11 cellular contexts compared by ENCODE assay signal in genomic region chr3:16801698-16802097, GRCh38.
A peak's percentile ranks its signal among the peaks of the same experiment; 100 is the strongest.
DNase-seq lines count a peak whose midpoint lies in the region; ATAC-seq and TF ChIP-seq lines count a peak whose summit lies in the region.
"Had no signal": no experiment of that assay in that cellular context is flagged by ENCODE, and none has a peak within 500 bp of the region (broad histone marks: within the 10 kb centered on the region; RNA-seq: fewer than 3 reads in every experiment).

No MANE protein-coding gene starts in this region.

- H3K4me1 ChIP-seq in CD4-positive, CD25-positive, alpha-beta regulatory T cell (ENCODE audit: control insufficient read depth, insufficient read depth, low read length, poor library complexity, severe bottlenecking): peaks cover 10% of the 10 kb centered on the region
- H3K4me1 ChIP-seq in GM23248 (ENCODE audit: insufficient read depth) (peaks cover 8% of the 10 kb centered on the region), OCI-LY7 (ENCODE audit: insufficient read depth, low read length, poor library complexity, severe bottlenecking) (peaks cover 30% of the 10 kb centered on the region)

- no peaks in the 10 kb centered on the region for H3K79me2 ChIP-seq in GM23248 (ENCODE audit: insufficient read depth)
- H3K79me2 ChIP-seq in OCI-LY7 (ENCODE audit: insufficient read depth, low read depth, low read length): no peaks in the 10 kb centered on the region

- peaks cover 22% of the 10 kb centered on the region for H3K27me3 Mint-ChIP-seq in CD4-positive, CD25-positive, alpha-beta regulatory T cell
- peaks cover 41% of the 10 kb centered on the region for H3K27me3 Mint-ChIP-seq in chondrocyte (ENCODE audit: low read depth)
- H3K27me3 Mint-ChIP-seq: activated naive CD8-positive, alpha-beta T cell had no signal

- H3K4me2 ChIP-seq in GM23248 (ENCODE audit: unreplicated experiment): peak overlapping the region; percentile 35
- H3K4me2 ChIP-seq in OCI-LY7 (ENCODE audit: low read length): peak overlapping the region; percentile 51

- H3K9me3 Mint-ChIP-seq in CD4-positive, CD25-positive, alpha-beta regulatory T cell: peaks cover 0 to 6% (median 0%) of the 10 kb centered on the region in 7 donors
- peaks cover 2% of the 10 kb centered on the region for H3K9me3 Mint-ChIP-seq in chondrocyte (ENCODE audit: low read depth)

- POLR2A ChIA-PET in OCI-LY7 (lab: Charles Lee): interaction anchor here (0.6 to 1.4 kb wide), 4 partner anchors 9 to 228 kb away, joined by 3 to 5 read pairs (median 4); no protein-coding TSS in a partner anchor

- H3K36me3 Mint-ChIP-seq in CD4-positive, CD25-positive, alpha-beta regulatory T cell: no peaks in the 10 kb centered on the region
- H3K36me3 Mint-ChIP-seq in chondrocyte (ENCODE audit: low read depth): no peaks in the 10 kb centered on the region

- peak overlapping the region in 1 of 4 donors; percentile 2 for H3K4me3 Mint-ChIP-seq in CD4-positive, CD25-positive, alpha-beta regulatory T cell
- no peak overlapping the region for H3K4me3 Mint-ChIP-seq in chondrocyte (ENCODE audit: unreplicated experiment)
- H3K4me3 Mint-ChIP-seq: activated naive CD8-positive, alpha-beta T cell had no signal

- H3K9ac ChIP-seq in GM23248: no peak overlapping the region

- ATAC-seq in CD4-positive, CD25-positive, alpha-beta regulatory T cell (ENCODE audit: low read depth in 2 of 2): no peak
- ATAC-seq in HG03095 (IDR thresholded peaks at IDR 0.05; ENCODE audit: unreplicated experiment) (no peak), GM21381 (IDR thresholded peaks at IDR 0.05; ENCODE audit: unreplicated experiment) (no peak)

- intact Hi-C loops in OCI-LY7 (cut with micrococcal nuclease; ENCODE audit: unreplicated experiment): loop anchor here (1.0 kb wide), 1 partner anchor 39 kb away; no protein-coding TSS in a partner anchor

- no TSS peak for BruUV-seq in OCI-LY7 (replicated peaks; lab: Mats Ljungman, UMichigan)

- H3K27me3 ChIP-seq in CD4-positive, CD25-positive, alpha-beta regulatory T cell (ENCODE audit: control insufficient read depth, insufficient read depth, low read length): peaks cover 14% of the 10 kb centered on the region
- no peaks in the 10 kb centered on the region for H3K27me3 ChIP-seq in GM23248 (replicated peaks; ENCODE audit: insufficient read depth)

- no peaks in the 10 kb centered on the region for H4K20me1 ChIP-seq in GM23248 (ENCODE audit: insufficient read depth)
- H4K20me1 ChIP-seq in OCI-LY7 (ENCODE audit: insufficient read depth, low read length): no peaks in the 10 kb centered on the region

- in situ Hi-C loops in GM23248 (cut with MboI): no loop called here

- peaks cover 9 to 23% (median 15%) of the 10 kb centered on the region in 4 donors for H3K4me1 Mint-ChIP-seq in CD4-positive, CD25-positive, alpha-beta regulatory T cell
- H3K4me1 Mint-ChIP-seq in chondrocyte (ENCODE audit: low read depth): peaks cover 3% of the 10 kb centered on the region

- WGBS in GM23248 (ENCODE audit: low coverage in 1 of 2, low lambda C conversion rate in 2 of 2, missing lambda C conversion rate in 2 of 2), 2 experiments: 31 to 35% methylated on average over 5 of the region's 5 CpGs

- H3K9me2 ChIP-seq in GM23248 (ENCODE audit: insufficient read depth) (no peaks in the 10 kb centered on the region; the same call in 1 of the 2 replicates), OCI-LY7 (ENCODE audit: insufficient read depth, low read length) (no peaks in the 10 kb centered on the region)

- H2AFZ ChIP-seq in GM23248: peak overlapping the region; percentile 54; the same call in 1 of the 2 replicates
- peak overlapping the region; percentile 2; the same call in 1 of the 2 replicates for H2AFZ ChIP-seq in OCI-LY7 (ENCODE audit: low read length)

- CTCF ChIA-PET in OCI-LY7 (lab: Charles Lee; ENCODE audit: unreplicated experiment): no interaction called here

- no peaks in the 10 kb centered on the region for H3K9me3 ChIP-seq in CD4-positive, CD25-positive, alpha-beta regulatory T cell (ENCODE audit: control insufficient read depth in 2 of 2, low read length in 2 of 2)
- H3K9me3 ChIP-seq in GM23248 (ENCODE audit: low read depth) (no peaks in the 10 kb centered on the region), OCI-LY7 (ENCODE audit: low read length) (peaks cover 6% of the 10 kb centered on the region; the same call in 1 of the 2 replicates)

- H3K27ac Mint-ChIP-seq in CD4-positive, CD25-positive, alpha-beta regulatory T cell: peak overlapping the region in 2 of 3 donors; percentile 61 to 72
- H3K27ac Mint-ChIP-seq in chondrocyte (ENCODE audit: unreplicated experiment): no peak overlapping the region
- H3K27ac Mint-ChIP-seq: activated naive CD8-positive, alpha-beta T cell had no signal

- H3K4me3 ChIP-seq in CD4-positive, CD25-positive, alpha-beta regulatory T cell (ENCODE audit: low read depth, low read length): no peak overlapping the region
- no peak overlapping the region for H3K4me3 ChIP-seq in GM23248
- H3K4me3 ChIP-seq in OCI-LY7 (ENCODE audit: low read depth, low read length, poor library complexity, severe bottlenecking): peak overlapping the region; percentile 12
- no peak overlapping the region for H3K4me3 ChIP-seq in fibroblast of pulmonary artery (replicated peaks; ENCODE audit: low read depth, low read length)

- H3K27ac ChIP-seq in CD4-positive, CD25-positive, alpha-beta regulatory T cell (ENCODE audit: insufficient read depth, low read length, poor library complexity, severe bottlenecking): no peak overlapping the region
- H3K27ac ChIP-seq in GM23248 (no peak overlapping the region), OCI-LY7 (ENCODE audit: low read depth, low read length, poor library complexity, severe bottlenecking) (no peak overlapping the region)

- H3K36me3 ChIP-seq in CD4-positive, CD25-positive, alpha-beta regulatory T cell (ENCODE audit: control insufficient read depth, insufficient read depth, low read length): no peaks in the 10 kb centered on the region
- H3K36me3 ChIP-seq in GM23248 (ENCODE audit: low read depth) (no peaks in the 10 kb centered on the region), OCI-LY7 (ENCODE audit: insufficient read depth, low read length) (no peaks in the 10 kb centered on the region)

- peak in 1 of 3 donors; percentile 16 for DNase-seq in CD4-positive, CD25-positive, alpha-beta regulatory T cell
- DNase-seq in GM23248 (peak; percentile 25), OCI-LY7 (ENCODE audit: low spot score) (peak; percentile 51), fibroblast of pulmonary artery (ENCODE audit: low read depth) (peak; percentile 33), chondrocyte (ENCODE audit: low spot score) (no peak), NCI-H2081 treated with DMSO at 0.1 percent for 48 hours (lab: John Stamatoyannopoulos, UW) (no peak)
- DNase-seq: posterior cingulate gyrus; stimulated activated naive CD4-positive, alpha-beta T cell treated with Interleukin-2 at 50 U/mL for 16 hours had no signal

- TF ChIP-seq CTCF in OCI-LY7 (conservative IDR thresholded peaks at IDR 0.05; ENCODE audit: low read length) (no peak), fibroblast of pulmonary artery (IDR thresholded peaks at IDR 0.05; ENCODE audit: low read length, missing control alignments) (no peak), chondrocyte (IDR thresholded peaks at IDR 0.05) (no peak)

- 0 out of 2 replicates have a peak, but pooled peaks cover under 1% of the 10 kb centered on the region for H3F3A ChIP-seq in GM23248 (ENCODE audit: insufficient read depth)

Comparison
In these comparisons a context has a peak if more than half of its experiments do, and no peak if none do; other contexts are left out.
1. DNase-seq: peak in GM23248 (single experiment), OCI-LY7 (single experiment) and fibroblast of pulmonary artery (single experiment); none in chondrocyte (single experiment) and NCI-H2081 treated with DMSO at 0.1 percent for 48 hours (single experiment).